Comparison of ENCODE assay signal across 34 cellular contexts in genomic region chr3:52910823-52911222, GRCh38.
"Had no signal": no experiment of that assay in that cellular context is flagged by ENCODE, and none has a peak within 500 bp of the region (broad histone marks: within the 10 kb centered on the region; RNA-seq: fewer than 3 reads in every experiment).

No MANE protein-coding gene starts in this region.

- DNase-seq: activated B cell treated with CpG ODN at 0.5 μM for 24 hours; activated CD4-positive, alpha-beta memory T cell treated with anti-CD3 and anti-CD28 coated beads for 36 hours; activated CD4-positive, alpha-beta T cell treated with anti-CD3 and anti-CD28 coated beads for 48 hours; activated CD4-positive, alpha-beta T cell treated with anti-CD3 and anti-CD28 coated beads, Interleukin-2, amount 10 ng/mL, durations not matched to agents 7 days and 5 days; activated CD4-positive, CD25-positive, alpha-beta regulatory T cell treated with anti-CD3 and anti-CD28 coated beads, Interleukin-2, amount 50 U/mL, for 72 hours; activated CD8-positive, alpha-beta memory T cell treated with anti-CD3 and anti-CD28 coated beads, Interleukin-2, amount 50 U/mL, for 4 hours; activated CD8-positive, alpha-beta T cell treated with anti-CD3 and anti-CD28 coated beads for 36 hours; activated effector memory CD4-positive, alpha-beta T cell treated with Interleukin-2 at 50 U/mL for 16 hours; activated gamma-delta T cell; activated naive CD4-positive, alpha-beta T cell treated with anti-CD3 and anti-CD28 coated beads, Interleukin-2, amount 10 ng/mL, durations not matched to agents 7 days and 5 days; activated naive CD4-positive, alpha-beta T cell treated with Interleukin-2 at 50 U/mL for 16 hours; activated naive CD8-positive, alpha-beta T cell treated with anti-CD3 and anti-CD28 coated beads, Interleukin-2, amount 10 ng/mL, durations not matched to agents 7 days and 5 days; activated naive CD8-positive, alpha-beta T cell treated with anti-CD3 and anti-CD28 coated beads, Interleukin-2, amount 50 U/mL, for 24 hours; activated T-cell treated with anti-CD3 and anti-CD28 coated beads for 4 hours; activated T-cell treated with anti-CD3 and anti-CD28 coated beads, Interleukin-2, amount 50 U/mL, for 1 hour; activated T-cell treated with anti-CD3 and anti-CD28 coated beads, Interleukin-2, amount 50 U/mL, for 48 hours; amygdala; anterior cingulate cortex; brain microvascular endothelial cell; central memory CD4-positive, alpha-beta T cell; SW 1271; T-helper 1 cell; T-helper 2 cell; T-helper 9 cell had no signal

- H3K27ac ChIP-seq: ascending aorta, brain microvascular endothelial cell, breast epithelium, VCaP had no signal

- H3K4me1 ChIP-seq: ascending aorta, breast epithelium had no signal

- FAIRE-seq: TTC549 had no signal

- H3K27ac Mint-ChIP-seq: activated B cell treated with CpG ODN at 0.5 μM for 24 hours; activated CD4-positive, alpha-beta memory T cell treated with anti-CD3 and anti-CD28 coated beads for 36 hours; activated CD4-positive, alpha-beta T cell treated with anti-CD3 and anti-CD28 coated beads, Interleukin-2, amount 10 ng/mL, durations not matched to agents 7 days and 5 days; activated CD8-positive, alpha-beta T cell treated with anti-CD3 and anti-CD28 coated beads for 36 hours; activated naive CD4-positive, alpha-beta T cell treated with anti-CD3 and anti-CD28 coated beads, Interleukin-2, amount 10 ng/mL, durations not matched to agents 7 days and 5 days; activated naive CD4-positive, alpha-beta T cell treated with anti-CD3 and anti-CD28 coated beads, Interleukin-2, amount 50 U/mL, for 24 hours; activated naive CD8-positive, alpha-beta T cell; activated naive CD8-positive, alpha-beta T cell treated with anti-CD3 and anti-CD28 coated beads, Interleukin-2, amount 10 ng/mL, durations not matched to agents 7 days and 5 days; activated naive CD8-positive, alpha-beta T cell treated with anti-CD3 and anti-CD28 coated beads, Interleukin-2, amount 50 U/mL, for 24 hours; activated T-helper 1 cell treated with anti-CD3 and anti-CD28 coated beads, Interleukin-12 subunit alpha, Interleukin-12 subunit beta, Interleukin-2, Interleukin-4 antibody, amounts not matched to agents 30 ng/mL and 10 ng/mL and 1 ng/mL, durations not matched to agents 14 hours and 24 hours and 36 hours; activated T-helper 2 cell treated with anti-CD3 and anti-CD28 coated beads, Interferon-gamma antibody, Interleukin-2, Interleukin-4, amounts not matched to agents 10 μg/mL and 5 μg/mL and 100 μg/mL, durations not matched to agents 14 hours and 24 hours and 36 hours; T-helper 1 cell treated with Interleukin-12 subunit alpha and Interleukin-12 subunit beta and Interleukin-4 antibody, amounts not matched to agents 30 μg/mL and 1 μg/mL, for 36 hours; T-helper 2 cell treated with Interferon-gamma antibody and Interleukin-4, amounts not matched to agents 5 μg/mL and 100 μg/mL, for 36 hours had no signal

- ATAC-seq: activated CD8-positive, alpha-beta T cell treated with anti-CD3 and anti-CD28 coated beads for 36 hours; activated naive CD8-positive, alpha-beta T cell treated with anti-CD3 and anti-CD28 coated beads, Interleukin-2, amount 50 U/mL, for 24 hours had no signal

- H3K27me3 ChIP-seq: ascending aorta, brain microvascular endothelial cell, breast epithelium had no signal

- H3K9me3 ChIP-seq: ascending aorta, breast epithelium had no signal

- H3K36me3 ChIP-seq: brain microvascular endothelial cell, breast epithelium had no signal

- H3K9me3 Mint-ChIP-seq: activated B cell treated with CpG ODN at 0.5 μM for 24 hours; activated CD4-positive, alpha-beta memory T cell treated with anti-CD3 and anti-CD28 coated beads for 36 hours; activated CD4-positive, alpha-beta T cell treated with anti-CD3 and anti-CD28 coated beads, Interleukin-2, amount 10 ng/mL, durations not matched to agents 7 days and 5 days; activated CD8-positive, alpha-beta T cell treated with anti-CD3 and anti-CD28 coated beads for 36 hours; activated naive CD4-positive, alpha-beta T cell treated with anti-CD3 and anti-CD28 coated beads, Interleukin-2, amount 10 ng/mL, durations not matched to agents 7 days and 5 days; activated naive CD4-positive, alpha-beta T cell treated with anti-CD3 and anti-CD28 coated beads, Interleukin-2, amount 50 U/mL, for 24 hours; activated naive CD8-positive, alpha-beta T cell treated with anti-CD3 and anti-CD28 coated beads, Interleukin-2, amount 10 ng/mL, durations not matched to agents 7 days and 5 days; activated naive CD8-positive, alpha-beta T cell treated with anti-CD3 and anti-CD28 coated beads, Interleukin-2, amount 50 U/mL, for 24 hours; activated T-helper 1 cell treated with anti-CD3 and anti-CD28 coated beads, Interleukin-12 subunit alpha, Interleukin-12 subunit beta, Interleukin-2, Interleukin-4 antibody, amounts not matched to agents 30 ng/mL and 10 ng/mL and 1 ng/mL, durations not matched to agents 14 hours and 24 hours and 36 hours; activated T-helper 2 cell treated with anti-CD3 and anti-CD28 coated beads, Interferon-gamma antibody, Interleukin-2, Interleukin-4, amounts not matched to agents 10 μg/mL and 5 μg/mL and 100 μg/mL, durations not matched to agents 14 hours and 24 hours and 36 hours; T-helper 1 cell treated with Interleukin-12 subunit alpha and Interleukin-12 subunit beta and Interleukin-4 antibody, amounts not matched to agents 30 μg/mL and 1 μg/mL, for 36 hours; T-helper 2 cell treated with Interferon-gamma antibody and Interleukin-4, amounts not matched to agents 5 μg/mL and 100 μg/mL, for 36 hours had no signal

- H3K27me3 Mint-ChIP-seq: activated B cell treated with CpG ODN at 0.5 μM for 24 hours; activated CD4-positive, alpha-beta memory T cell treated with anti-CD3 and anti-CD28 coated beads for 36 hours; activated CD4-positive, alpha-beta T cell treated with anti-CD3 and anti-CD28 coated beads, Interleukin-2, amount 10 ng/mL, durations not matched to agents 7 days and 5 days; activated CD8-positive, alpha-beta T cell treated with anti-CD3 and anti-CD28 coated beads for 36 hours; activated naive CD4-positive, alpha-beta T cell treated with anti-CD3 and anti-CD28 coated beads, Interleukin-2, amount 10 ng/mL, durations not matched to agents 7 days and 5 days; activated naive CD4-positive, alpha-beta T cell treated with anti-CD3 and anti-CD28 coated beads, Interleukin-2, amount 50 U/mL, for 24 hours; activated naive CD8-positive, alpha-beta T cell; activated naive CD8-positive, alpha-beta T cell treated with anti-CD3 and anti-CD28 coated beads, Interleukin-2, amount 10 ng/mL, durations not matched to agents 7 days and 5 days; activated naive CD8-positive, alpha-beta T cell treated with anti-CD3 and anti-CD28 coated beads, Interleukin-2, amount 50 U/mL, for 24 hours had no signal

- H3K4me3 Mint-ChIP-seq: activated B cell treated with CpG ODN at 0.5 μM for 24 hours; activated CD4-positive, alpha-beta memory T cell treated with anti-CD3 and anti-CD28 coated beads for 36 hours; activated CD4-positive, alpha-beta T cell treated with anti-CD3 and anti-CD28 coated beads, Interleukin-2, amount 10 ng/mL, durations not matched to agents 7 days and 5 days; activated CD8-positive, alpha-beta T cell treated with anti-CD3 and anti-CD28 coated beads for 36 hours; activated naive CD4-positive, alpha-beta T cell treated with anti-CD3 and anti-CD28 coated beads, Interleukin-2, amount 10 ng/mL, durations not matched to agents 7 days and 5 days; activated naive CD4-positive, alpha-beta T cell treated with anti-CD3 and anti-CD28 coated beads, Interleukin-2, amount 50 U/mL, for 24 hours; activated naive CD8-positive, alpha-beta T cell; activated naive CD8-positive, alpha-beta T cell treated with anti-CD3 and anti-CD28 coated beads, Interleukin-2, amount 10 ng/mL, durations not matched to agents 7 days and 5 days; activated naive CD8-positive, alpha-beta T cell treated with anti-CD3 and anti-CD28 coated beads, Interleukin-2, amount 50 U/mL, for 24 hours; activated T-helper 1 cell treated with anti-CD3 and anti-CD28 coated beads, Interleukin-12 subunit alpha, Interleukin-12 subunit beta, Interleukin-2, Interleukin-4 antibody, amounts not matched to agents 30 ng/mL and 10 ng/mL and 1 ng/mL, durations not matched to agents 14 hours and 24 hours and 36 hours; T-helper 1 cell treated with Interleukin-12 subunit alpha and Interleukin-12 subunit beta and Interleukin-4 antibody, amounts not matched to agents 30 μg/mL and 1 μg/mL, for 36 hours; T-helper 2 cell treated with Interferon-gamma antibody and Interleukin-4, amounts not matched to agents 5 μg/mL and 100 μg/mL, for 36 hours had no signal

- H3K4me1 Mint-ChIP-seq: activated B cell treated with CpG ODN at 0.5 μM for 24 hours; activated CD4-positive, alpha-beta T cell treated with anti-CD3 and anti-CD28 coated beads, Interleukin-2, amount 10 ng/mL, durations not matched to agents 7 days and 5 days; activated naive CD4-positive, alpha-beta T cell treated with anti-CD3 and anti-CD28 coated beads, Interleukin-2, amount 10 ng/mL, durations not matched to agents 7 days and 5 days; activated naive CD4-positive, alpha-beta T cell treated with anti-CD3 and anti-CD28 coated beads, Interleukin-2, amount 50 U/mL, for 24 hours; activated naive CD8-positive, alpha-beta T cell treated with anti-CD3 and anti-CD28 coated beads, Interleukin-2, amount 10 ng/mL, durations not matched to agents 7 days and 5 days had no signal

- H3K4me3 ChIP-seq: ascending aorta, breast epithelium had no signal
